ENCODE assay signal across 8 cellular contexts in genomic region chr11:130068986-130069683, GRCh38. TPM values are rescaled to one million over a fixed set of nuclear protein-coding genes. Genes with fewer than 3 reads are reported as not detected.
DNase-seq lines count a peak whose midpoint lies in the region; ATAC-seq and TF ChIP-seq lines count a peak whose summit lies in the region.

No MANE protein-coding gene starts in this region.

- H3K27me3 Mint-ChIP-seq in activated naive CD4-positive, alpha-beta T cell treated with anti-CD3 and anti-CD28 coated beads, Interleukin-2, amount 10 ng/mL, durations not matched to agents 7 days and 5 days: peaks cover 43% of the 10 kb centered on the region

- TF ChIP-seq POLR2A in Peyer's patch (IDR thresholded peaks at IDR 0.05): peak in 1 of 2 donors; percentile 17

- H3K9me3 ChIP-seq in Peyer's patch: no peaks in the 10 kb centered on the region

- ATAC-seq in GM21423 (IDR thresholded peaks at IDR 0.05; ENCODE audit: unreplicated experiment): peak; percentile 36

- no peaks in the 10 kb centered on the region for H3K36me3 Mint-ChIP-seq in activated naive CD4-positive, alpha-beta T cell treated with anti-CD3 and anti-CD28 coated beads, Interleukin-2, amount 10 ng/mL, durations not matched to agents 7 days and 5 days

- peak overlapping the region; percentile 89 to 96 (median 93) for H3K4me3 ChIP-seq in Peyer's patch

- no peaks in the 10 kb centered on the region for H3K27me3 ChIP-seq in Peyer's patch

- peaks cover 0 to 8% (median 3%) of the 10 kb centered on the region in 4 donors for H3K4me1 ChIP-seq in Peyer's patch

- H3K27ac ChIP-seq in Peyer's patch: peak overlapping the region; percentile 88 to 97 (median 94)

- peak overlapping the region; percentile 96 for H3K4me3 Mint-ChIP-seq in activated naive CD4-positive, alpha-beta T cell treated with anti-CD3 and anti-CD28 coated beads, Interleukin-2, amount 10 ng/mL, durations not matched to agents 7 days and 5 days

- no peaks in the 10 kb centered on the region for H3K9me3 Mint-ChIP-seq in activated naive CD4-positive, alpha-beta T cell treated with anti-CD3 and anti-CD28 coated beads, Interleukin-2, amount 10 ng/mL, durations not matched to agents 7 days and 5 days

- H3K4me1 Mint-ChIP-seq in activated naive CD4-positive, alpha-beta T cell treated with anti-CD3 and anti-CD28 coated beads, Interleukin-2, amount 10 ng/mL, durations not matched to agents 7 days and 5 days: peaks cover 21% of the 10 kb centered on the region

- DNase-seq in DMS53 (lab: John Stamatoyannopoulos, UW) (peak; percentile 93), HT-29 (ENCODE audit: low spot score) (peak; percentile 86), Peyer's patch (peak; percentile 43 to 83 (median 73)), germinal center (ENCODE audit: low spot score) (peak; percentile 59), occipital lobe (lab: John Stamatoyannopoulos, UW) (peak; percentile 70), ecto neural progenitor cell (ENCODE audit: low spot score) (no peak)
- peak; percentile 60 for DNase-seq in activated naive CD4-positive, alpha-beta T cell treated with anti-CD3 and anti-CD28 coated beads, Interleukin-2, amount 10 ng/mL, durations not matched to agents 7 days and 5 days

- peak in 3 of 6 experiments; percentile 42 to 63 (median 63) for TF ChIP-seq CTCF in Peyer's patch (IDR thresholded peaks at IDR 0.05)

- peak overlapping the region; percentile 87 for H3K27ac Mint-ChIP-seq in activated naive CD4-positive, alpha-beta T cell treated with anti-CD3 and anti-CD28 coated beads, Interleukin-2, amount 10 ng/mL, durations not matched to agents 7 days and 5 days

- CTCF ChIA-PET in activated naive CD4-positive, alpha-beta T cell treated with anti-CD3 and anti-CD28 coated beads, Interleukin-2, amount 10 ng/mL, durations not matched to agents 7 days and 5 days (lab: Charles Lee): no interaction called here

- no peaks in the 10 kb centered on the region for H3K36me3 ChIP-seq in Peyer's patch

RNA-seq across cellular contexts. Expression of gene APLP2, which starts 0.6 kb away (rescaled TPM):
- 167 and 177 TPM in 2 replicates for total RNA-seq in HT-29 (2014; rRNA removed; shearing (Covaris generic))
- total RNA-seq in Peyer's patch (100 to 1,000 TPM in 3 of 4 donors, 10 to 100 TPM in 1; 86.6 to 530 (median 347) TPM), occipital lobe (220 TPM)
